In genomic region chr15:50905055-50905454, GRCh38 we compare ENCODE assay signal across 27 cellular contexts.
"Had no signal": no experiment of that assay in that cellular context is flagged by ENCODE, and none has a peak within 500 bp of the region (broad histone marks: within the 10 kb centered on the region; RNA-seq: fewer than 3 reads in every experiment).

No MANE protein-coding gene starts in this region.

- H3K27ac ChIP-seq: ascending aorta, cardiac muscle cell, coronary artery, gastrocnemius medialis, right lobe of liver, testis had no signal

- H3K36me3 Mint-ChIP-seq: activated naive CD8-positive, alpha-beta T cell; brain; memory B cell had no signal

- H3K4me3 ChIP-seq: ascending aorta, cardiac muscle cell, coronary artery, gastrocnemius medialis, right lobe of liver, testis had no signal

- H3K36me3 ChIP-seq: ascending aorta, cardiac muscle cell, gastrocnemius medialis, right lobe of liver had no signal

- H3K9me3 Mint-ChIP-seq: memory B cell; T-helper 2 cell treated with Interferon-gamma antibody and Interleukin-4, amounts not matched to agents 5 μg/mL and 100 μg/mL, for 36 hours had no signal

- ATAC-seq: activated CD4-positive, alpha-beta T cell treated with anti-CD3 and anti-CD28 coated beads for 36 hours; gastrocnemius medialis; naive thymus-derived CD4-positive, alpha-beta T cell; right lobe of liver had no signal

- H3K4me3 Mint-ChIP-seq: activated CD4-positive, alpha-beta T cell treated with anti-CD3 and anti-CD28 coated beads for 36 hours; activated naive CD8-positive, alpha-beta T cell; memory B cell; naive thymus-derived CD4-positive, alpha-beta T cell; T-helper 2 cell treated with Interferon-gamma antibody and Interleukin-4, amounts not matched to agents 5 μg/mL and 100 μg/mL, for 36 hours had no signal

- H3K27ac Mint-ChIP-seq: activated CD4-positive, alpha-beta T cell treated with anti-CD3 and anti-CD28 coated beads for 36 hours; activated naive CD8-positive, alpha-beta T cell; brain; memory B cell; T-helper 2 cell treated with Interferon-gamma antibody and Interleukin-4, amounts not matched to agents 5 μg/mL and 100 μg/mL, for 36 hours had no signal

- H3K9me3 ChIP-seq: ascending aorta, gastrocnemius medialis, right lobe of liver, testis had no signal

- DNase-seq: activated CD4-positive, alpha-beta T cell treated with anti-CD3 and anti-CD28 coated beads for 36 hours; activated CD4-positive, alpha-beta T cell treated with anti-CD3 and anti-CD28 coated beads, Interleukin-2, amount 50 U/mL, for 48 hours; activated CD4-positive, CD25-positive, alpha-beta regulatory T cell; activated effector memory CD4-positive, alpha-beta T cell treated with Interleukin-2 at 50 U/mL for 16 hours; activated naive CD4-positive, alpha-beta T cell treated with Interleukin-2 at 50 U/mL for 16 hours; activated T-cell treated with anti-CD3 and anti-CD28 coated beads, Interleukin-2, amount 50 U/mL, for 48 hours; cerebellar nuclear complex; dorsolateral prefrontal cortex; effector memory CD4-positive, alpha-beta T cell; gastrocnemius medialis; head of caudate nucleus; hypothalamus; midbrain; naive thymus-derived CD4-positive, alpha-beta T cell; right lobe of liver; stimulated activated CD4-positive, alpha-beta T cell treated with anti-CD3 and anti-CD28 coated beads, Interleukin-2, amount 100 ng/mL, for 48 hours; stimulated activated naive CD4-positive, alpha-beta T cell treated with Interleukin-2 at 50 U/mL for 16 hours; T-helper 1 cell; testis; trophoblast cell had no signal

- H3K27me3 Mint-ChIP-seq: activated CD4-positive, alpha-beta T cell treated with anti-CD3 and anti-CD28 coated beads for 36 hours; activated naive CD8-positive, alpha-beta T cell; brain; memory B cell; naive thymus-derived CD4-positive, alpha-beta T cell had no signal
